Comparison of ENCODE assay signal across 25 cellular contexts in the genomic region with DNA sequence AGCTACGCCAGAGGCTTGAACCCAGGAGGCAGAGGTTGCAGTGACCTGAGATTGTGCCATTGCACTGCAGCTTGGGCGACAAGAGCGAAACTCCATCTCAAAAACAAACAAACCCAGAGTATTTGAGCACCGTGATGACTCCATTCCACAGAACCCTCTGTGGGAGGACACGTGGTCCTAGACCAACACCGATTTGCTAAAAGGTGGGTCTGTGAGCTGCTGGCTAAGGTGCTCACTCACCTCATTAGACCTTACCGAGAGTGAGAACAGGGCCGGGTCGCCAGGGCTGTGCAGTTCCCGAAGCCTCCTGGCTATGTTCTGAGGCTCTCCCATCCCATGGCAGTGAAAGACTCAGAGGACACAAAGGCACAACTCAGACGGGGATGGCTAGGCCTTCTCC. TPM values are rescaled to one million over a fixed set of nuclear protein-coding genes. Genes with fewer than 3 reads are reported as not detected.
DNase-seq lines count a peak whose midpoint lies in the region; ATAC-seq and TF ChIP-seq lines count a peak whose summit lies in the region.
"Had no signal": no experiment of that assay in that cellular context is flagged by ENCODE, and none has a peak within 500 bp of the region (broad histone marks: within the 10 kb centered on the region; RNA-seq: fewer than 3 reads in every experiment).

No MANE protein-coding gene starts in this region.

- H3K27me3 Mint-ChIP-seq in HFFc6 (ENCODE audit: insufficient read depth), result peaks cover 3% of the 10 kb centered on the region
- peaks cover 0 to 6% (median 0%) of the 10 kb centered on the region in 3 donors for H3K27me3 Mint-ChIP-seq in immature natural killer cell (ENCODE audit: low read depth in 3 of 3)
- H3K27me3 Mint-ChIP-seq in activated T-helper 2 cell treated with anti-CD3 and anti-CD28 coated beads, Interferon-gamma antibody, Interleukin-2, Interleukin-4, amounts not matched to agents 10 μg/mL and 5 μg/mL and 100 μg/mL, durations not matched to agents 14 hours and 24 hours and 36 hours (ENCODE audit: low read depth), result no peaks in the 10 kb centered on the region
- H3K27me3 Mint-ChIP-seq: activated naive CD4-positive, alpha-beta T cell treated with anti-CD3 and anti-CD28 coated beads, Interleukin-2, amount 50 U/mL, for 24 hours; CD4-positive, alpha-beta memory T cell; IgD-negative memory B cell; memory B cell had no signal

- peak overlapping the region; percentile 44 for H3K27ac ChIP-seq in angular gyrus (ENCODE audit: low read depth, low read length)
- H3K27ac ChIP-seq in stomach, result peak overlapping the region; percentile 30 to 95 (median 79)
- H3K27ac ChIP-seq: thyroid gland had no signal

- H3K27ac Mint-ChIP-seq in HFFc6 (peak overlapping the region; percentile 91; the same call in 1 of the 2 replicates), immature natural killer cell (peak overlapping the region in 2 of 6 donors; percentile 13 to 40)
- no peak overlapping the region for H3K27ac Mint-ChIP-seq in activated T-helper 2 cell treated with anti-CD3 and anti-CD28 coated beads, Interferon-gamma antibody, Interleukin-2, Interleukin-4, amounts not matched to agents 10 μg/mL and 5 μg/mL and 100 μg/mL, durations not matched to agents 14 hours and 24 hours and 36 hours
- H3K27ac Mint-ChIP-seq: activated naive CD4-positive, alpha-beta T cell treated with anti-CD3 and anti-CD28 coated beads, Interleukin-2, amount 50 U/mL, for 24 hours; memory B cell had no signal

- no peak for TF ChIP-seq EP300 in stomach (IDR thresholded peaks at IDR 0.05)

- TF ChIP-seq CTCF in HFFc6 (IDR thresholded peaks at IDR 0.05) (no peak), stomach (IDR thresholded peaks at IDR 0.05) (no peak)

- no peaks in the 10 kb centered on the region for H3K27me3 ChIP-seq in stomach
- H3K27me3 ChIP-seq: thyroid gland had no signal

- peaks cover 24% of the 10 kb centered on the region for H3K36me3 Mint-ChIP-seq in HFFc6 (ENCODE audit: low read depth)
- H3K36me3 Mint-ChIP-seq in immature natural killer cell, result peaks cover 3 to 23% (median 15%) of the 10 kb centered on the region in 3 donors
- H3K36me3 Mint-ChIP-seq in activated T-helper 2 cell treated with anti-CD3 and anti-CD28 coated beads, Interferon-gamma antibody, Interleukin-2, Interleukin-4, amounts not matched to agents 10 μg/mL and 5 μg/mL and 100 μg/mL, durations not matched to agents 14 hours and 24 hours and 36 hours (ENCODE audit: low read depth), result peaks cover 44% of the 10 kb centered on the region

- TF ChIP-seq POLR2A in stomach (IDR thresholded peaks at IDR 0.05), result no peak

- H3K9me3 Mint-ChIP-seq in HFFc6 (no peaks in the 10 kb centered on the region), immature natural killer cell (no peaks in the 10 kb centered on the region)
- no peaks in the 10 kb centered on the region for H3K9me3 Mint-ChIP-seq in activated T-helper 2 cell treated with anti-CD3 and anti-CD28 coated beads, Interferon-gamma antibody, Interleukin-2, Interleukin-4, amounts not matched to agents 10 μg/mL and 5 μg/mL and 100 μg/mL, durations not matched to agents 14 hours and 24 hours and 36 hours
- H3K9me3 Mint-ChIP-seq: activated naive CD4-positive, alpha-beta T cell treated with anti-CD3 and anti-CD28 coated beads, Interleukin-2, amount 50 U/mL, for 24 hours; CD4-positive, alpha-beta memory T cell; IgD-negative memory B cell; memory B cell had no signal

- peaks cover 0 to 41% (median 13%) of the 10 kb centered on the region in 4 donors for H3K36me3 ChIP-seq in stomach
- H3K36me3 ChIP-seq: thyroid gland had no signal

- intact Hi-C loops in stomach (cut with DNase I; ENCODE audit: low total_unique reads), result no loop called here
- intact Hi-C loops in activated T-helper 2 cell treated with anti-CD3 and anti-CD28 coated beads, Interferon-gamma antibody, Interleukin-2, Interleukin-4, amounts not matched to agents 10 μg/mL and 5 μg/mL and 100 μg/mL, durations not matched to agents 14 hours and 24 hours and 36 hours (cut with micrococcal nuclease), result no loop called here

- 78 to 96% (median 93%) methylated on average over 11 of the region's 11 CpGs for WGBS in stomach, 5 donors

- no peak overlapping the region for H3K4me3 ChIP-seq in stomach
- H3K4me3 ChIP-seq: thyroid gland had no signal

- peaks cover 37 to 89% (median 63%) of the 10 kb centered on the region in 4 donors for H3K4me1 ChIP-seq in stomach

- no peak for DNase-seq in HFFc6
- peak; percentile 75 for DNase-seq in left lobe of liver (ENCODE audit: low spot score)
- no peak for DNase-seq in stomach
- no peak for DNase-seq in immature natural killer cell
- no peak for DNase-seq in NCI-H187 (lab: John Stamatoyannopoulos, UW)
- no peak for DNase-seq in iPS-NIHi7 (ENCODE audit: extremely low spot score)
- DNase-seq in activated T-helper 2 cell treated with anti-CD3 and anti-CD28 coated beads, Interferon-gamma antibody, Interleukin-2, Interleukin-4, amounts not matched to agents 10 μg/mL and 5 μg/mL and 100 μg/mL, durations not matched to agents 14 hours and 24 hours and 36 hours (ENCODE audit: low spot score), result no peak
- DNase-seq: CD4-positive, alpha-beta memory T cell; DMS 273 treated with DMSO at 0.1 percent for 48 hours; erythroblast; foreskin melanocyte; islet precursor cell; NCI-H1105; NCI-H2029; NCI-H774; stimulated activated CD4-positive, alpha-beta T cell treated with anti-CD3 and anti-CD28 coated beads, Interleukin-12 subunit alpha, Interleukin-12 subunit beta, amount 100 ng/mL, for 4 hours; stimulated activated CD4-positive, alpha-beta T cell treated with anti-CD3 and anti-CD28 coated beads, Interleukin-4, amount 100 ng/mL, for 24 hours; stimulated activated naive CD4-positive, alpha-beta T cell; T1000; thyroid gland had no signal

- H3K4me1 Mint-ChIP-seq in HFFc6 (ENCODE audit: low read depth) (peaks cover 67% of the 10 kb centered on the region), immature natural killer cell (peaks cover 60 to 90% of the 10 kb centered on the region in 2 donors)
- peaks cover 25% of the 10 kb centered on the region for H3K4me1 Mint-ChIP-seq in activated T-helper 2 cell treated with anti-CD3 and anti-CD28 coated beads, Interferon-gamma antibody, Interleukin-2, Interleukin-4, amounts not matched to agents 10 μg/mL and 5 μg/mL and 100 μg/mL, durations not matched to agents 14 hours and 24 hours and 36 hours (ENCODE audit: low read depth)

- H3K9me3 ChIP-seq in stomach, result no peaks in the 10 kb centered on the region
- H3K9me3 ChIP-seq: thyroid gland had no signal

- H3K4me3 Mint-ChIP-seq in HFFc6 (no peak overlapping the region), immature natural killer cell (no peak overlapping the region)
- H3K4me3 Mint-ChIP-seq in activated T-helper 2 cell treated with anti-CD3 and anti-CD28 coated beads, Interferon-gamma antibody, Interleukin-2, Interleukin-4, amounts not matched to agents 10 μg/mL and 5 μg/mL and 100 μg/mL, durations not matched to agents 14 hours and 24 hours and 36 hours (ENCODE audit: low read depth), result no peak overlapping the region
- H3K4me3 Mint-ChIP-seq: activated naive CD4-positive, alpha-beta T cell treated with anti-CD3 and anti-CD28 coated beads, Interleukin-2, amount 50 U/mL, for 24 hours; CD4-positive, alpha-beta memory T cell; IgD-negative memory B cell; memory B cell had no signal

- ATAC-seq in left lobe of liver, result peak; percentile 65
- ATAC-seq: HCT116 had no signal

RNA-seq across cellular contexts. Expression of gene ABHD2, which starts 17.9 kb away (rescaled TPM):
- 10 to 100 TPM; 43.1 to 63.5 (median 51.8) TPM for total RNA-seq in HFFc6 (2021; fragmentation: NEBNext Ultra II Directional; extraction: Animal tissue kit (Norgen Biotek cat#: 25700))
- total RNA-seq in left lobe of liver, result 385 TPM
- 100 to 1,000 TPM in 4 of 5 donors, 10 to 100 TPM in 1; 16.5 to 192 (median 148) TPM for total RNA-seq in stomach
- 10 to 100 TPM in 1 of 3 donors, 1 to 10 TPM in 2; 5.1 to 16.9 (median 8.9) TPM for polyA plus RNA-seq in stomach
- 10 to 100 TPM; 26.9 to 70.6 (median 33.1) TPM for polyA plus RNA-seq in immature natural killer cell
- total RNA-seq in activated T-helper 2 cell treated with anti-CD3 and anti-CD28 coated beads, Interferon-gamma antibody, Interleukin-2, Interleukin-4, amounts not matched to agents 10 μg/mL and 5 μg/mL and 100 μg/mL, durations not matched to agents 14 hours and 24 hours and 36 hours, result 57.2 and 59.3 TPM in 2 replicates
